Comparison of ENCODE assay signal across 35 cellular contexts in genomic region chr7:122046402-122046801, GRCh38.
"Had no signal": no experiment of that assay in that cellular context is flagged by ENCODE, and none has a peak within 500 bp of the region (broad histone marks: within the 10 kb centered on the region; RNA-seq: fewer than 3 reads in every experiment).

No MANE protein-coding gene starts in this region.

- H3K27me3 ChIP-seq: ascending aorta had no signal

- H3K36me3 ChIP-seq: ascending aorta had no signal

- DNase-seq: activated B cell treated with CpG ODN at 0.5 μM for 24 hours; activated CD4-positive, alpha-beta T cell treated with anti-CD3 and anti-CD28 coated beads for 1 hour; activated CD4-positive, alpha-beta T cell treated with anti-CD3 and anti-CD28 coated beads for 48 hours; activated CD8-positive, alpha-beta T cell treated with anti-CD3 and anti-CD28 coated beads for 36 hours; activated gamma-delta T cell; activated naive CD4-positive, alpha-beta T cell treated with Interleukin-2 at 50 U/mL for 16 hours; activated naive CD8-positive, alpha-beta T cell treated with anti-CD3 and anti-CD28 coated beads, Interleukin-2, amount 10 ng/mL, durations not matched to agents 7 days and 5 days; activated T-cell treated with anti-CD3 and anti-CD28 coated beads, Interleukin-2, amount 50 U/mL, for 24 hours; amygdala; caudate nucleus; cerebellar nuclear complex; Kasumi-1; KG1; MM.1S; NCI-H1092 treated with DMSO at 0.1 percent for 48 hours; NCI-H1417; NCI-H146; NCI-H187; NCI-H2029 treated with DMSO at 0.1 percent for 48 hours; NCI-H2107; NCI-H2171; NCI-H510A; NCI-H526; NCI-H748 treated with DMSO at 0.1 percent for 48 hours; NK-92 treated with Interleukin-12 subunit alpha and Interleukin-12 subunit beta, amount 100 ng/mL, for 24 hours; PC-9; Right ventricle myocardium superior; SW 1271; T-helper 1 cell; T-helper 2 cell; T-helper 9 cell had no signal

- ATAC-seq: activated CD8-positive, alpha-beta T cell treated with anti-CD3 and anti-CD28 coated beads for 36 hours had no signal

- H3K4me1 ChIP-seq: ascending aorta had no signal

- H3K4me2 ChIP-seq: PC-9 had no signal

- H3K27ac ChIP-seq: ascending aorta, PC-9, RWPE1, VCaP had no signal

- FAIRE-seq: RCC 7860 had no signal

- H3K9me3 ChIP-seq: ascending aorta had no signal

- H3K4me3 ChIP-seq: ascending aorta, PC-9 had no signal
